ENCODE assay signal across 8 cellular contexts in genomic region chr2:148643998-148644884, GRCh38. TPM values are rescaled to one million over a fixed set of nuclear protein-coding genes. Genes with fewer than 3 reads are reported as not detected.
A peak's percentile ranks its signal among the peaks of the same experiment; 100 is the strongest.
DNase-seq lines count a peak whose midpoint lies in the region; ATAC-seq, FAIRE-seq and TF ChIP-seq lines count a peak whose summit lies in the region.

TSS of gene EPC2 (plus strand) at chr2:148644751. CDS start at chr2:148645018, 267 bp downstream.

- H3K36me3 ChIP-seq in CD4-positive, CD25-positive, alpha-beta regulatory T cell (ENCODE audit: control insufficient read depth, insufficient read depth, low read length) = no peaks in the 10 kb centered on the region
- H3K36me3 ChIP-seq in H1 (ENCODE audit: control insufficient read depth in 2 of 4, insufficient read depth in 4 of 4, low read length in 3 of 4) = no peaks in the 10 kb centered on the region
- H3K36me3 ChIP-seq in mesenchymal stem cell (ENCODE audit: control insufficient read depth in 1 of 2, insufficient read depth in 2 of 2, low read depth in 1 of 2, low read length in 2 of 2) = no peaks in the 10 kb centered on the region

- peak within 1 kb of the TSS; percentile 98 for H3K4ac ChIP-seq in H1 (replicated peaks; ENCODE audit: insufficient read length, low read depth, low read length)
- H3K4ac ChIP-seq in mesenchymal stem cell (ENCODE audit: low read depth in 1 of 2, low read length in 2 of 2) = peak within 1 kb of the TSS; percentile 87 to 93

- peaks cover 5 to 39% (median 25%) of the 10 kb centered on the region in 4 donors for H3K4me1 Mint-ChIP-seq in CD4-positive, CD25-positive, alpha-beta regulatory T cell

- H3K18ac ChIP-seq in H1 (ENCODE audit: extremely low read depth, low read length) (peak within 1 kb of the TSS; percentile 99), mesenchymal stem cell (ENCODE audit: low read depth in 1 of 2, low read length in 2 of 2) (peak within 1 kb of the TSS; percentile 99 to 100)

- H3K27me3 ChIP-seq in CD4-positive, CD25-positive, alpha-beta regulatory T cell (ENCODE audit: control insufficient read depth, insufficient read depth, low read length) = peaks cover 24% of the 10 kb centered on the region
- H3K27me3 ChIP-seq in H1 (replicated peaks in 1 of 4; ENCODE audit: control insufficient read depth in 3 of 4, extremely low read depth in 1 of 4, insufficient read depth in 3 of 4, low read length in 3 of 4) = no peaks in the 10 kb centered on the region
- peaks cover 0 to 18% of the 10 kb centered on the region in 2 experiments for H3K27me3 ChIP-seq in mesenchymal stem cell (ENCODE audit: control insufficient read depth in 1 of 2, insufficient read depth in 1 of 2, low read length in 2 of 2)

- H3K23me2 ChIP-seq in H1 (ENCODE audit: low read depth, low read length) = peaks cover 10% of the 10 kb centered on the region; the same call in 1 of the 2 replicates

- POLR2A ChIA-PET in H1 (lab: Charles Lee; ENCODE audit: partially characterized antibody) = interaction anchor here (0.6 to 1.4 kb wide), 13 partner anchors 8 to 647 kb away, joined by 3 to 6 read pairs (median 3); no protein-coding TSS in a partner anchor

- H3K27ac Mint-ChIP-seq in CD4-positive, CD25-positive, alpha-beta regulatory T cell = peak within 1 kb of the TSS; percentile 97 to 99 (median 98)

- H3K79me1 ChIP-seq in H1 (ENCODE audit: low read depth, low read length) (no peaks in the 10 kb centered on the region), mesenchymal stem cell (replicated peaks; ENCODE audit: low read length, poor library complexity, severe bottlenecking) (no peaks in the 10 kb centered on the region)

- no peak within 1 kb of the TSS for H3K23ac ChIP-seq in H1 (ENCODE audit: insufficient read length)
- H3K23ac ChIP-seq in mesenchymal stem cell (ENCODE audit: low read length in 2 of 2) = peak within 1 kb of the TSS; percentile 91 to 93

- peak within 1 kb of the TSS; percentile 91 for H2BK120ac ChIP-seq in H1 (replicated peaks; ENCODE audit: low read depth, low read length)
- H2BK120ac ChIP-seq in mesenchymal stem cell (ENCODE audit: low read depth, low read length) = peak within 1 kb of the TSS; percentile 99

- H3K14ac ChIP-seq in H1 (ENCODE audit: insufficient read length) = no peak within 1 kb of the TSS
- peak within 1 kb of the TSS; percentile 74 to 92 for H3K14ac ChIP-seq in mesenchymal stem cell (ENCODE audit: low read length in 2 of 2)

- CTCF ChIA-PET in H1 (lab: Charles Lee; ENCODE audit: partially characterized antibody) = interaction anchor here (0.6 to 1.9 kb wide), 9 partner anchors 13 to 830 kb away, joined by 3 to 7 read pairs (median 3); no protein-coding TSS in a partner anchor

- peaks cover 37% of the 10 kb centered on the region for H3K27me3 Mint-ChIP-seq in CD4-positive, CD25-positive, alpha-beta regulatory T cell

- H2AK5ac ChIP-seq in H1 (ENCODE audit: low read depth, low read length) (no peak within 1 kb of the TSS), mesenchymal stem cell (ENCODE audit: low read length, severe bottlenecking) (no peak within 1 kb of the TSS)

- H3K9ac ChIP-seq in H1 (replicated peaks in 1 of 4; ENCODE audit: extremely low read depth in 1 of 4, low read depth in 3 of 4, low read length in 3 of 4) (peak within 1 kb of the TSS; percentile 98 to 100 (median 99)), mesenchymal stem cell (ENCODE audit: low read length) (peak within 1 kb of the TSS; percentile 99)

- peak within 1 kb of the TSS; percentile 97 for H3K27ac ChIP-seq in CD4-positive, CD25-positive, alpha-beta regulatory T cell (ENCODE audit: insufficient read depth, low read length, poor library complexity, severe bottlenecking)
- H3K27ac ChIP-seq in H1 (ENCODE audit: low read depth, low read length) (peak within 1 kb of the TSS; percentile 100), mesenchymal stem cell (ENCODE audit: low read length, poor library complexity, severe bottlenecking) (peak within 1 kb of the TSS; percentile 99)

- H4K91ac ChIP-seq in H1 (replicated peaks; ENCODE audit: insufficient read length, low read length) (peak within 1 kb of the TSS; percentile 99), mesenchymal stem cell (ENCODE audit: low read length) (peak within 1 kb of the TSS; percentile 100)

- H3K36me3 Mint-ChIP-seq in CD4-positive, CD25-positive, alpha-beta regulatory T cell = peaks cover 5% of the 10 kb centered on the region

- TF ChIP-seq CTCF in H1 (IDR thresholded peaks at IDR 0.05; ENCODE audit: control extremely low read depth in 1 of 3, insufficient read depth in 1 of 3, low read depth in 1 of 3, low read length in 3 of 3) = no peak

- peaks cover 0 to 6% of the 10 kb centered on the region in 2 experiments for H4K20me1 ChIP-seq in H1 (replicated peaks in 1 of 2; ENCODE audit: control insufficient read depth in 1 of 2, insufficient read depth in 2 of 2, low read length in 2 of 2)

- TF ChIP-seq POLR2A in H1 (IDR thresholded peaks at IDR 0.05; ENCODE audit: control extremely low read depth in 1 of 2, low read depth in 2 of 2, low read length in 2 of 2) = peak; percentile 93 to 94

- H3K4me3 ChIP-seq in CD4-positive, CD25-positive, alpha-beta regulatory T cell (ENCODE audit: low read depth, low read length) = peak within 1 kb of the TSS; percentile 98
- H3K4me3 ChIP-seq in H1 (ENCODE audit: extremely low read depth in 1 of 4, insufficient read depth in 2 of 4, low read depth in 3 of 4, low read length in 4 of 4) = peak within 1 kb of the TSS; percentile 87 to 99 (median 90)
- peak within 1 kb of the TSS; percentile 97 to 98 for H3K4me3 ChIP-seq in mesenchymal stem cell (ENCODE audit: insufficient read depth in 1 of 2, low read depth in 1 of 2, low read length in 2 of 2)

- H3K9me3 Mint-ChIP-seq in CD4-positive, CD25-positive, alpha-beta regulatory T cell = peaks cover 0 to 4% (median 0%) of the 10 kb centered on the region in 7 donors

- H4K5ac ChIP-seq in H1 (ENCODE audit: insufficient read length, low read depth, low read length) = peak within 1 kb of the TSS; percentile 99

- DNase-seq in CD4-positive, CD25-positive, alpha-beta regulatory T cell = peak; percentile 82 to 90 (median 89)
- DNase-seq in HK-2 (ENCODE audit: unreplicated experiment) (peak; percentile 88), NOMO-1 (lab: John Stamatoyannopoulos, UW; ENCODE audit: unreplicated experiment in 2 of 2) (peak; percentile 60 to 76), H1 (ENCODE audit: low read depth in 1 of 2, low spot score in 2 of 2) (peak; percentile 56 to 95), mesenchymal stem cell (peak; percentile 85)
- peak; percentile 78 to 82 (median 80) for DNase-seq in activated CD8-positive, alpha-beta memory T cell treated with anti-CD3 and anti-CD28 coated beads for 48 hours (ENCODE audit: low read depth in 2 of 3, low spot score in 2 of 3)
- DNase-seq in stimulated activated CD8-positive, alpha-beta memory T cell treated with anti-CD3 and anti-CD28 coated beads, Interleukin-12 subunit alpha, Interleukin-12 subunit beta, amount 100 ng/mL, for 4 hours (ENCODE audit: low read depth) = peak; percentile 89

- H4K8ac ChIP-seq in H1 (ENCODE audit: extremely low read depth, insufficient read depth, low read length) (peak within 1 kb of the TSS; percentile 100; the same call in 1 of the 2 replicates), mesenchymal stem cell (ENCODE audit: low read length) (peak within 1 kb of the TSS; percentile 100)

- H2BK5ac ChIP-seq in H1 (ENCODE audit: low read depth, low read length) = peak within 1 kb of the TSS; percentile 100
- H2BK5ac ChIP-seq in mesenchymal stem cell (ENCODE audit: low read depth, low read length, poor library complexity, severe bottlenecking) = peak within 1 kb of the TSS; percentile 66

- H3K79me2 ChIP-seq in H1 (ENCODE audit: control insufficient read depth in 1 of 2, insufficient read depth in 2 of 2, low read length in 2 of 2) = peaks cover 15 to 40% of the 10 kb centered on the region in 2 experiments

- H3K4me2 ChIP-seq in H1 (ENCODE audit: insufficient read depth in 1 of 2, low read depth in 2 of 2, low read length in 2 of 2) (peak within 1 kb of the TSS; percentile 86 to 92), mesenchymal stem cell (ENCODE audit: low read length, poor library complexity, severe bottlenecking) (peak within 1 kb of the TSS; percentile 82)

- peak within 1 kb of the TSS; percentile 97 for H3K56ac ChIP-seq in H1 (replicated peaks; ENCODE audit: insufficient read length, low read depth, low read length)

- no peak within 1 kb of the TSS for H2BK20ac ChIP-seq in H1 (ENCODE audit: low read length)

- no peak for TF ChIP-seq EP300 in H1 (IDR thresholded peaks at IDR 0.05; ENCODE audit: borderline replicate concordance in 1 of 2, low read depth in 2 of 2, low read length in 2 of 2)

- WGBS in H1 (ENCODE audit: extremely low coverage in 1 of 2, insufficient coverage in 1 of 2, insufficient read length in 1 of 2, insufficient replicate concordance in 2 of 2, low coverage in 1 of 2, low lambda C conversion rate in 2 of 2, missing lambda C conversion rate in 1 of 2), 2 experiments = 1% methylated on average over 38 of the region's 94 CpGs; no CpG with 5 or more reads in 1 of the 2 experiments
- WGBS in mesenchymal stem cell = under 1% methylated on average over 37 of the region's 94 CpGs

- FAIRE-seq in H1 (lab: Jason Lieb, UNC) = peak; percentile 57

- 0 out of 2 replicates have a peak within 1 kb of the TSS, but pooled peaks have one; percentile 54 for H2BK15ac ChIP-seq in H1 (ENCODE audit: low read length)
- peak within 1 kb of the TSS; percentile 94 for H2BK15ac ChIP-seq in mesenchymal stem cell (ENCODE audit: low read depth, poor library complexity, severe bottlenecking)

- H2BK12ac ChIP-seq in H1 (ENCODE audit: low read depth, low read length) (peak within 1 kb of the TSS; percentile 99), mesenchymal stem cell (ENCODE audit: low read length in 2 of 2) (peak within 1 kb of the TSS; percentile 74 to 99)

- TF ChIP-seq RAD21 in H1 (IDR thresholded peaks at IDR 0.05 in 1 of 2, conservative IDR thresholded peaks at IDR 0.05 in 1 of 2; ENCODE audit: low read depth in 2 of 2, low read length in 2 of 2) = no peak; a peak in 1 of 4 replicates

- peaks cover 27% of the 10 kb centered on the region for H3K4me1 ChIP-seq in CD4-positive, CD25-positive, alpha-beta regulatory T cell (ENCODE audit: control insufficient read depth, insufficient read depth, low read length, poor library complexity, severe bottlenecking)
- peaks cover 0 to 9% (median 6%) of the 10 kb centered on the region in 4 experiments; a peak in 4 of 7 replicates for H3K4me1 ChIP-seq in H1 (replicated peaks in 1 of 4; ENCODE audit: control insufficient read depth in 3 of 4, insufficient read depth in 4 of 4, low read length in 3 of 4)
- H3K4me1 ChIP-seq in mesenchymal stem cell (ENCODE audit: control insufficient read depth, insufficient read depth, low read depth, low read length) = peaks cover 6% of the 10 kb centered on the region

- H2AFZ ChIP-seq in H1 (ENCODE audit: low read length) = peak within 1 kb of the TSS; percentile 68
- peak within 1 kb of the TSS; percentile 72 for H2AFZ ChIP-seq in mesenchymal stem cell (ENCODE audit: low read depth, low read length)

- H3K4me3 Mint-ChIP-seq in CD4-positive, CD25-positive, alpha-beta regulatory T cell = peak within 1 kb of the TSS; percentile 89 to 99 (median 96)

- peak; percentile 60 to 61 for ATAC-seq in CD4-positive, CD25-positive, alpha-beta regulatory T cell (ENCODE audit: low read depth in 2 of 2)
- ATAC-seq in GM19438 (IDR thresholded peaks at IDR 0.05; ENCODE audit: low read depth, unreplicated experiment) = peak; percentile 55

- no peaks in the 10 kb centered on the region for H3K9me3 ChIP-seq in CD4-positive, CD25-positive, alpha-beta regulatory T cell (ENCODE audit: control insufficient read depth in 2 of 2, low read length in 2 of 2)
- H3K9me3 ChIP-seq in H1 (ENCODE audit: insufficient read depth in 2 of 2, low read depth in 1 of 2, low read length in 1 of 2) (no peaks in the 10 kb centered on the region), mesenchymal stem cell (ENCODE audit: control insufficient read depth, low read length) (no peaks in the 10 kb centered on the region)

RNA-seq across cellular contexts. Expression of gene EPC2, which starts in this region (rescaled TPM):
- 74.2 TPM for total RNA-seq in CD4-positive, CD25-positive, alpha-beta regulatory T cell
- polyA plus RNA-seq in CD4-positive, CD25-positive, alpha-beta regulatory T cell = 1 to 10 TPM; 1.8 to 3.0 (median 2.7) TPM
- total RNA-seq in H1 (2021; fragmentation: NEBNext Ultra II Directional; extraction: Animal tissue kit (Norgen Biotek cat#: 25700)) = 24.1 and 25.7 TPM in 2 replicates
- polyA plus RNA-seq in H1 (2011; rRNA removed) = 9.6 and 16.1 TPM in 2 replicates
- polyA plus RNA-seq in H1 (2011; cell fraction: cytosol; rRNA removed) = 13.7 TPM
- 11.2 TPM for polyA plus RNA-seq in H1 (2011; cell fraction: nucleus; rRNA removed)
- polyA plus RNA-seq in H1 (2012, experiment 1 of 2) = 10.6 to 13.4 TPM (median 11.7 TPM) in 4 replicates
- polyA plus RNA-seq in H1 (2012, experiment 2 of 2) = 0.68 TPM
- 10.5 TPM for polyA plus RNA-seq in H1 (2013, experiment 1 of 2)
- polyA plus RNA-seq in H1 (2013, experiment 2 of 2) = 10.5 TPM
- 35.4 and 44.8 TPM in 2 replicates for polyA minus RNA-seq in H1 (2011; rRNA and poly(A)+ RNA removed)
- polyA minus RNA-seq in H1 (2011; cell fraction: cytosol; rRNA and poly(A)+ RNA removed) = 14.5 TPM
- 75.6 TPM for polyA minus RNA-seq in H1 (2011; cell fraction: nucleus; rRNA and poly(A)+ RNA removed)
- 16.0 TPM for polyA plus RNA-seq in mesenchymal stem cell (2013, experiment 1 of 2)
- 15.8 TPM for polyA plus RNA-seq in mesenchymal stem cell (2013, experiment 2 of 2)

Comparison
In these comparisons a context has a peak if more than half of its experiments do, and no peak if none do; other contexts are left out.
1. Peak in every context shown above with its lines: DNase-seq, ATAC-seq, H3K4me3 ChIP-seq and H3K27ac ChIP-seq.